8 cellular contexts compared by ENCODE assay signal in genomic region chr3:14178247-14179113, GRCh38. TPM values are rescaled to one million over a fixed set of nuclear protein-coding genes. Genes with fewer than 3 reads are reported as not detected.
A peak's percentile ranks its signal among the peaks of the same experiment; 100 is the strongest.
DNase-seq lines count a peak whose midpoint lies in the region; ATAC-seq and TF ChIP-seq lines count a peak whose summit lies in the region.

LSM3 (plus strand) TSS chr3:14178817; CDS start chr3:14178861, 44 bp downstream.
XPC (minus strand) TSS chr3:14178601; CDS start chr3:14178568, 33 bp downstream.

- H3K9me3 ChIP-seq in T-helper 17 cell (ENCODE audit: control insufficient read depth, low read length, poor library complexity, severe bottlenecking) = no peaks in the 10 kb centered on the region
- no peaks in the 10 kb centered on the region for H3K9me3 ChIP-seq in upper lobe of right lung

- peaks cover 21% of the 10 kb centered on the region for H3K36me3 ChIP-seq in upper lobe of right lung

- TF ChIP-seq CTCF in upper lobe of right lung (IDR thresholded peaks at IDR 0.05) = no peak

- ATAC-seq in HG02885 (IDR thresholded peaks at IDR 0.05; ENCODE audit: poor library complexity, unreplicated experiment) (peak; percentile 90), T-helper 17 cell (peak; percentile 91), left cardiac atrium (peak; percentile 100), upper lobe of right lung (peak; percentile 100)

- peak; percentile 86 for TF ChIP-seq POLR2A in GM15510 (IDR thresholded peaks at IDR 0.05; ENCODE audit: borderline replicate concordance, extremely low read depth, insufficient read length)

- peak within 1 kb of the TSS; percentile 99 for H3K4me3 Mint-ChIP-seq in T-helper 17 cell

- peaks cover 48% of the 10 kb centered on the region for H3K4me1 Mint-ChIP-seq in T-helper 17 cell

- H3K27ac ChIP-seq in upper lobe of right lung = peak within 1 kb of the TSS; percentile 98

- H3K36me3 Mint-ChIP-seq in T-helper 17 cell (ENCODE audit: low read depth) = peaks cover 3% of the 10 kb centered on the region

- no peaks in the 10 kb centered on the region for H3K27me3 Mint-ChIP-seq in T-helper 17 cell

- DNase-seq in NCI-H1694 treated with DMSO at 0.1 percent for 48 hours (lab: John Stamatoyannopoulos, UW) (peak; percentile 88), T-helper 17 cell (peak; percentile 96 to 98 (median 98)), amygdala (lab: John Stamatoyannopoulos, UW) (peak; percentile 52 to 99 (median 95)), left cardiac atrium (peak; percentile 97), posterior vena cava (ENCODE audit: low spot score) (peak; percentile 99), upper lobe of right lung (peak; percentile 98)

- peak within 1 kb of the TSS; percentile 65 for H3K4me3 ChIP-seq in upper lobe of right lung

- no peaks in the 10 kb centered on the region for H3K27me3 ChIP-seq in upper lobe of right lung

- peak within 1 kb of the TSS; percentile 96 for H3K27ac Mint-ChIP-seq in T-helper 17 cell

- peaks cover 30% of the 10 kb centered on the region for H3K4me1 ChIP-seq in upper lobe of right lung

- intact Hi-C loops in left cardiac atrium (cut with DNase I) (loop anchor here (5.0 kb wide), 3 partner anchors 46 to 521 kb away; partner anchors contain the start of gene TMEM43 (in 1 of the 2)), posterior vena cava (cut with DNase I) (loop anchor here (2.0 to 10.0 kb wide), 2 partner anchors 54 kb away; partner anchors contain the start of genes CHCHD4 (in 2 of the 2) and TMEM43 (in 2 of the 2)), upper lobe of right lung (cut with DNase I) (no loop called here)

RNA-seq across cellular contexts. Expression of gene LSM3, which starts in this region (rescaled TPM):
- total RNA-seq in T-helper 17 cell (1 to 10 TPM; 5.5 to 6.3 TPM), left cardiac atrium (10 to 100 TPM; 15.8 to 17.5 TPM), posterior vena cava (10 to 100 TPM in 1 of 2 donors, 1 to 10 TPM in 1; 9.3 to 10.2 TPM), upper lobe of right lung (8.8 TPM)

RNA-seq across cellular contexts. Expression of gene XPC, which starts in this region (rescaled TPM):
- 10 to 100 TPM; 65.0 to 76.4 TPM for total RNA-seq in T-helper 17 cell
- 10 to 100 TPM; 10.6 to 15.0 TPM for total RNA-seq in left cardiac atrium
- 10 to 100 TPM; 19.8 to 24.0 TPM for total RNA-seq in posterior vena cava
- total RNA-seq in upper lobe of right lung = 36.1 TPM

Comparison
In these comparisons a context has a peak if more than half of its experiments do, and no peak if none do; other contexts are left out.
1. Peak in every context shown above with its lines: DNase-seq, ATAC-seq, H3K4me3 ChIP-seq and H3K27ac ChIP-seq.